29 cellular contexts compared by ENCODE assay signal in genomic region chr10:27235706-27236105, GRCh38.
"Had no signal": no experiment of that assay in that cellular context is flagged by ENCODE, and none has a peak within 500 bp of the region (broad histone marks: within the 10 kb centered on the region; RNA-seq: fewer than 3 reads in every experiment).

No MANE protein-coding gene starts in this region.

- H3K36me3 ChIP-seq: colonic mucosa had no signal

- H3K4me1 ChIP-seq: breast epithelium had no signal

- H3K9me3 Mint-ChIP-seq: activated CD4-positive, alpha-beta memory T cell treated with anti-CD3 and anti-CD28 coated beads, Interleukin-2, amount 10 ng/mL, durations not matched to agents 7 days and 5 days; activated CD4-positive, alpha-beta T cell treated with anti-CD3 and anti-CD28 coated beads, Interleukin-2, amount 10 ng/mL, durations not matched to agents 7 days and 5 days; activated naive CD4-positive, alpha-beta T cell treated with anti-CD3 and anti-CD28 coated beads for 36 hours; activated naive CD4-positive, alpha-beta T cell treated with anti-CD3 and anti-CD28 coated beads, Interleukin-2, amount 50 U/mL, for 72 hours; activated naive CD8-positive, alpha-beta T cell treated with anti-CD3 and anti-CD28 coated beads, Interleukin-2, amount 10 ng/mL, durations not matched to agents 7 days and 5 days; activated T-cell treated with anti-CD3 and anti-CD28 coated beads, Interleukin-2, amount 50 U/mL, for 4 hours; activated T-helper 1 cell treated with anti-CD3 and anti-CD28 coated beads, Interleukin-12 subunit alpha, Interleukin-12 subunit beta, Interleukin-2, Interleukin-4 antibody, amounts not matched to agents 30 ng/mL and 10 ng/mL and 1 ng/mL, durations not matched to agents 14 hours and 24 hours and 36 hours; activated T-helper 2 cell treated with anti-CD3 and anti-CD28 coated beads, Interferon-gamma antibody, Interleukin-2, Interleukin-4, amounts not matched to agents 10 μg/mL and 5 μg/mL and 100 μg/mL, durations not matched to agents 14 hours and 24 hours and 36 hours; WTC11 had no signal

- H3K27me3 Mint-ChIP-seq: activated CD4-positive, alpha-beta memory T cell treated with anti-CD3 and anti-CD28 coated beads, Interleukin-2, amount 10 ng/mL, durations not matched to agents 7 days and 5 days; activated CD4-positive, alpha-beta T cell treated with anti-CD3 and anti-CD28 coated beads, Interleukin-2, amount 10 ng/mL, durations not matched to agents 7 days and 5 days; activated naive CD8-positive, alpha-beta T cell treated with anti-CD3 and anti-CD28 coated beads, Interleukin-2, amount 10 ng/mL, durations not matched to agents 7 days and 5 days had no signal

- H3K27ac Mint-ChIP-seq: activated CD4-positive, alpha-beta memory T cell treated with anti-CD3 and anti-CD28 coated beads, Interleukin-2, amount 10 ng/mL, durations not matched to agents 7 days and 5 days; activated CD4-positive, alpha-beta T cell treated with anti-CD3 and anti-CD28 coated beads, Interleukin-2, amount 10 ng/mL, durations not matched to agents 7 days and 5 days; activated naive CD4-positive, alpha-beta T cell treated with anti-CD3 and anti-CD28 coated beads for 36 hours; activated naive CD4-positive, alpha-beta T cell treated with anti-CD3 and anti-CD28 coated beads, Interleukin-2, amount 50 U/mL, for 72 hours; activated naive CD8-positive, alpha-beta T cell treated with anti-CD3 and anti-CD28 coated beads, Interleukin-2, amount 10 ng/mL, durations not matched to agents 7 days and 5 days; activated T-helper 1 cell treated with anti-CD3 and anti-CD28 coated beads, Interleukin-12 subunit alpha, Interleukin-12 subunit beta, Interleukin-2, Interleukin-4 antibody, amounts not matched to agents 30 ng/mL and 10 ng/mL and 1 ng/mL, durations not matched to agents 14 hours and 24 hours and 36 hours; activated T-helper 2 cell treated with anti-CD3 and anti-CD28 coated beads, Interferon-gamma antibody, Interleukin-2, Interleukin-4, amounts not matched to agents 10 μg/mL and 5 μg/mL and 100 μg/mL, durations not matched to agents 14 hours and 24 hours and 36 hours; brain; WTC11 had no signal

- H3K4me3 ChIP-seq: ascending aorta, breast epithelium, cardiac muscle cell, colonic mucosa, esophagus squamous epithelium, gastroesophageal sphincter had no signal

- ATAC-seq: activated naive CD4-positive, alpha-beta T cell treated with anti-CD3 and anti-CD28 coated beads, Interleukin-2, amount 50 U/mL, for 72 hours; activated T-cell treated with anti-CD3 and anti-CD28 coated beads, Interleukin-2, amount 50 U/mL, for 4 hours; gastroesophageal sphincter; WTC11 had no signal

- H3K27ac ChIP-seq: ascending aorta, breast epithelium, cardiac muscle cell, epithelial cell of prostate, esophagus squamous epithelium, gastroesophageal sphincter had no signal

- FAIRE-seq: endothelial cell of umbilical vein had no signal

- H3K4me3 Mint-ChIP-seq: activated CD4-positive, alpha-beta memory T cell treated with anti-CD3 and anti-CD28 coated beads, Interleukin-2, amount 10 ng/mL, durations not matched to agents 7 days and 5 days; activated CD4-positive, alpha-beta T cell treated with anti-CD3 and anti-CD28 coated beads, Interleukin-2, amount 10 ng/mL, durations not matched to agents 7 days and 5 days; activated naive CD4-positive, alpha-beta T cell treated with anti-CD3 and anti-CD28 coated beads for 36 hours; activated naive CD8-positive, alpha-beta T cell treated with anti-CD3 and anti-CD28 coated beads, Interleukin-2, amount 10 ng/mL, durations not matched to agents 7 days and 5 days; activated T-cell treated with anti-CD3 and anti-CD28 coated beads, Interleukin-2, amount 50 U/mL, for 4 hours; activated T-helper 1 cell treated with anti-CD3 and anti-CD28 coated beads, Interleukin-12 subunit alpha, Interleukin-12 subunit beta, Interleukin-2, Interleukin-4 antibody, amounts not matched to agents 30 ng/mL and 10 ng/mL and 1 ng/mL, durations not matched to agents 14 hours and 24 hours and 36 hours; brain; WTC11 had no signal

- DNase-seq: activated CD4-positive, alpha-beta memory T cell treated with anti-CD3 and anti-CD28 coated beads, Interleukin-2, amount 10 ng/mL, durations not matched to agents 7 days and 5 days; activated CD4-positive, alpha-beta T cell treated with anti-CD3 and anti-CD28 coated beads for 1 hour; activated CD4-positive, alpha-beta T cell treated with anti-CD3 and anti-CD28 coated beads for 4 hours; activated CD4-positive, alpha-beta T cell treated with anti-CD3 and anti-CD28 coated beads, Interleukin-2, amount 10 ng/mL, durations not matched to agents 7 days and 5 days; activated CD4-positive, alpha-beta T cell treated with anti-CD3 and anti-CD28 coated beads, Interleukin-2, amount 50 U/mL, for 4 hours; activated CD8-positive, alpha-beta memory T cell treated with anti-CD3 and anti-CD28 coated beads, Interleukin-2, amount 50 U/mL, for 48 hours; activated effector memory CD4-positive, alpha-beta T cell treated with anti-CD3 and anti-CD28 coated beads, Interleukin-2, amount 50 U/mL, for 16 hours; activated naive CD4-positive, alpha-beta T cell treated with anti-CD3 and anti-CD28 coated beads for 36 hours; activated naive CD8-positive, alpha-beta T cell treated with anti-CD3 and anti-CD28 coated beads, Interleukin-2, amount 10 ng/mL, durations not matched to agents 7 days and 5 days; activated T-cell treated with anti-CD3 and anti-CD28 coated beads for 4 hours; activated T-cell treated with anti-CD3 and anti-CD28 coated beads, Interleukin-2, amount 50 U/mL, for 4 hours; central memory CD4-positive, alpha-beta T cell; cerebellar nuclear complex; colonic mucosa; effector CD8-positive, alpha-beta T cell; esophagus squamous epithelium; foreskin melanocyte; T-helper 2 cell had no signal

- H3K9me3 ChIP-seq: ascending aorta, breast epithelium, colonic mucosa, esophagus squamous epithelium, gastroesophageal sphincter had no signal

- H3K27me3 ChIP-seq: ascending aorta, breast epithelium, cardiac muscle cell, colonic mucosa, esophagus squamous epithelium, gastroesophageal sphincter had no signal
